9 cellular contexts compared by ENCODE assay signal in the genomic region with DNA sequence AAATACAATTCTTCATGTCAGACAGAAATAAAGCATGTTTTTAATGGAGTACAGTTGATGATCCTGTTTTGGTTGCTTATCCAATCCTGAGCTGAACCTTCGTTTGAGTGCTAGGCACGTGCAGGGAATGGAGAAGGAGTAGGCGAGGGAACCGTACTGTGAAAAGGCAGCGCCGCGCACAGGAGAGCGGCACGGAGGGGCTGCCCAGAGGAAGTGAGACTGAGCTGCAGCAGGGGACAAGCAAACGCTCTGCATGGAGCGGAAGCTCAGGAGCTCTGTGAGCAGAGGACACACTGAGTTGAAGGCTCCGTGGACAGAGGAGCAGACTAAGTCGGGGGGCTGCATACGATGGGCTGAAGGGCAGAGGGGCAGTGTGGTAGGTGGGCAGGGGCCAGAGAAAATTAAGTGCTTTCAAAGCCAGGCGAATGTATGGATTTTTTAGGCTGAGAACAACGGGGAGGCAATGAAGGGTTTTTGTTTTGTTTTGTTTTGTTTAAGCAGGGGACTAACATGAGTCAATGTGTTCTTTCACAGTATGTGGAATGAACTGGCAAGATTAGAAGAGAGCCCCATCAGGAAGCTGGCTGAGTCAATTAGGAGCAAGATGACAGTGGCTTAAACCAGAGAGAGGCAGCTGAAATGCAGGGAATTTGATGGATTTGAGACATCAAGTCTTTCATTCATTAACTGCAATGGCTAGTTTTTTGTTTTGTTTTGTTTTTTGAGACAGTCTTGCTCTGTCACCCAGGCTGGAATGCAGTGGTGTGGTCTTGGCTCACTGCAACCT. TPM values are rescaled to one million over a fixed set of nuclear protein-coding genes. Genes with fewer than 3 reads are reported as not detected.
A peak's percentile ranks its signal among the peaks of the same experiment; 100 is the strongest.
DNase-seq lines count a peak whose midpoint lies in the region; ATAC-seq and FAIRE-seq lines count a peak whose summit lies in the region.
"Had no signal": no experiment of that assay in that cellular context is flagged by ENCODE, and none has a peak within 500 bp of the region (broad histone marks: within the 10 kb centered on the region; RNA-seq: fewer than 3 reads in every experiment).

No MANE protein-coding gene starts in this region.

- H3K27ac ChIP-seq in small intestine (ENCODE audit: low read depth in 1 of 2, low read length in 1 of 2): peak overlapping the region in 1 of 2 donors; percentile 29

- ATAC-seq in GM18511 (IDR thresholded peaks at IDR 0.05; ENCODE audit: unreplicated experiment) (peak; percentile 84), HG02870 (IDR thresholded peaks at IDR 0.05; ENCODE audit: unreplicated experiment) (peak; percentile 90), memory B cell (ENCODE audit: low read depth) (peak; percentile 99), HG03521 (IDR thresholded peaks at IDR 0.05; ENCODE audit: unreplicated experiment) (no peak)

- no peak overlapping the region for H3K4me3 ChIP-seq in small intestine (ENCODE audit: low read depth in 1 of 2, low read length in 2 of 2)
- H3K4me3 ChIP-seq: lung had no signal

- DNase-seq in activated T-helper 1 cell treated with anti-CD3 and anti-CD28 coated beads, Interleukin-12 subunit alpha, Interleukin-12 subunit beta, Interleukin-2, Interleukin-4 antibody, amounts not matched to agents 30 ng/mL and 10 ng/mL and 1 ng/mL, durations not matched to agents 14 hours and 24 hours and 36 hours (ENCODE audit: low spot score): no peak
- DNase-seq in memory B cell (ENCODE audit: low spot score in 2 of 2) (peak; percentile 5 to 14), CD1c-positive myeloid dendritic cell (ENCODE audit: extremely low spot score) (no peak), small intestine (no peak), NCI-H1092 treated with DMSO at 0.1 percent for 48 hours (lab: John Stamatoyannopoulos, UW) (no peak)

- H3K27me3 Mint-ChIP-seq in activated T-helper 1 cell treated with anti-CD3 and anti-CD28 coated beads, Interleukin-12 subunit alpha, Interleukin-12 subunit beta, Interleukin-2, Interleukin-4 antibody, amounts not matched to agents 30 ng/mL and 10 ng/mL and 1 ng/mL, durations not matched to agents 14 hours and 24 hours and 36 hours (ENCODE audit: insufficient read depth): no peaks in the 10 kb centered on the region
- H3K27me3 Mint-ChIP-seq in memory B cell: no peaks in the 10 kb centered on the region

- H3K36me3 Mint-ChIP-seq in activated T-helper 1 cell treated with anti-CD3 and anti-CD28 coated beads, Interleukin-12 subunit alpha, Interleukin-12 subunit beta, Interleukin-2, Interleukin-4 antibody, amounts not matched to agents 30 ng/mL and 10 ng/mL and 1 ng/mL, durations not matched to agents 14 hours and 24 hours and 36 hours (ENCODE audit: low read depth): peaks cover 58% of the 10 kb centered on the region
- peaks cover 31% of the 10 kb centered on the region for H3K36me3 Mint-ChIP-seq in memory B cell

- H3K4me3 Mint-ChIP-seq in activated T-helper 1 cell treated with anti-CD3 and anti-CD28 coated beads, Interleukin-12 subunit alpha, Interleukin-12 subunit beta, Interleukin-2, Interleukin-4 antibody, amounts not matched to agents 30 ng/mL and 10 ng/mL and 1 ng/mL, durations not matched to agents 14 hours and 24 hours and 36 hours: no peak overlapping the region
- H3K4me3 Mint-ChIP-seq in memory B cell: peak overlapping the region; percentile 87

- intact Hi-C loops in activated T-helper 1 cell treated with anti-CD3 and anti-CD28 coated beads, Interleukin-12 subunit alpha, Interleukin-12 subunit beta, Interleukin-2, Interleukin-4 antibody, amounts not matched to agents 30 ng/mL and 10 ng/mL and 1 ng/mL, durations not matched to agents 14 hours and 24 hours and 36 hours (cut with micrococcal nuclease): no loop called here

- peaks cover 7% of the 10 kb centered on the region for H3K4me1 Mint-ChIP-seq in activated T-helper 1 cell treated with anti-CD3 and anti-CD28 coated beads, Interleukin-12 subunit alpha, Interleukin-12 subunit beta, Interleukin-2, Interleukin-4 antibody, amounts not matched to agents 30 ng/mL and 10 ng/mL and 1 ng/mL, durations not matched to agents 14 hours and 24 hours and 36 hours (ENCODE audit: low read depth)
- H3K4me1 Mint-ChIP-seq in memory B cell: peaks cover 7% of the 10 kb centered on the region

- H3K9me3 ChIP-seq in small intestine (ENCODE audit: control insufficient read depth, low read depth): no peaks in the 10 kb centered on the region

- H3K36me3 ChIP-seq in small intestine (ENCODE audit: control insufficient read depth in 2 of 2, insufficient read depth in 2 of 2, low read length in 2 of 2): peaks cover 3 to 8% of the 10 kb centered on the region in 2 donors

- 69 to 89% (median 84%) methylated on average over 16 of the region's 16 CpGs for WGBS in small intestine, 3 donors

- FAIRE-seq in small intestine (lab: Jason Lieb, UNC): no peak

- H3K27ac Mint-ChIP-seq in activated T-helper 1 cell treated with anti-CD3 and anti-CD28 coated beads, Interleukin-12 subunit alpha, Interleukin-12 subunit beta, Interleukin-2, Interleukin-4 antibody, amounts not matched to agents 30 ng/mL and 10 ng/mL and 1 ng/mL, durations not matched to agents 14 hours and 24 hours and 36 hours: peak overlapping the region; percentile 57
- peak overlapping the region; percentile 28 for H3K27ac Mint-ChIP-seq in memory B cell

- no peaks in the 10 kb centered on the region for H3K27me3 ChIP-seq in small intestine (ENCODE audit: control insufficient read depth in 2 of 2, insufficient read depth in 2 of 2, low read length in 2 of 2)

- H3K9me3 Mint-ChIP-seq in activated T-helper 1 cell treated with anti-CD3 and anti-CD28 coated beads, Interleukin-12 subunit alpha, Interleukin-12 subunit beta, Interleukin-2, Interleukin-4 antibody, amounts not matched to agents 30 ng/mL and 10 ng/mL and 1 ng/mL, durations not matched to agents 14 hours and 24 hours and 36 hours: no peaks in the 10 kb centered on the region
- H3K9me3 Mint-ChIP-seq in memory B cell: peaks cover 3% of the 10 kb centered on the region

- no peaks in the 10 kb centered on the region for H3K4me1 ChIP-seq in small intestine (ENCODE audit: control insufficient read depth in 2 of 2, insufficient read depth in 1 of 2, low read depth in 1 of 2, low read length in 1 of 2)

RNA-seq across cellular contexts. Expression of a gene that starts 23.8 kb away (rescaled TPM):
- 57.1 and 62.4 TPM in 2 replicates for total RNA-seq in activated T-helper 1 cell treated with anti-CD3 and anti-CD28 coated beads, Interleukin-12 subunit alpha, Interleukin-12 subunit beta, Interleukin-2, Interleukin-4 antibody, amounts not matched to agents 30 ng/mL and 10 ng/mL and 1 ng/mL, durations not matched to agents 14 hours and 24 hours and 36 hours
- 10 to 100 TPM; 19.0 to 38.2 (median 24.9) TPM for polyA plus RNA-seq in small intestine

RNA-seq across cellular contexts. Expression of a gene that starts 48.3 kb away (rescaled TPM):
- 13.9 and 15.2 TPM in 2 replicates for total RNA-seq in activated T-helper 1 cell treated with anti-CD3 and anti-CD28 coated beads, Interleukin-12 subunit alpha, Interleukin-12 subunit beta, Interleukin-2, Interleukin-4 antibody, amounts not matched to agents 30 ng/mL and 10 ng/mL and 1 ng/mL, durations not matched to agents 14 hours and 24 hours and 36 hours
- 1 to 10 TPM; 4.2 to 5.7 (median 4.5) TPM for polyA plus RNA-seq in small intestine

Comparison
In these comparisons a context has a peak if more than half of its experiments do, and no peak if none do; other contexts are left out.
1. DNase-seq: peak in memory B cell (2 of 2); none in activated T-helper 1 cell treated with anti-CD3 and anti-CD28 coated beads, Interleukin-12 subunit alpha, Interleukin-12 subunit beta, Interleukin-2, Interleukin-4 antibody, amounts not matched to agents 30 ng/mL and 10 ng/mL and 1 ng/mL, durations not matched to agents 14 hours and 24 hours and 36 hours (single experiment), CD1c-positive myeloid dendritic cell (single experiment), small intestine (single experiment) and NCI-H1092 treated with DMSO at 0.1 percent for 48 hours (single experiment).